In genomic region chr11:12532580-12532979, GRCh38 we compare ENCODE assay signal across 24 cellular contexts.
DNase-seq lines count a peak whose midpoint lies in the region; ATAC-seq, FAIRE-seq and TF ChIP-seq lines count a peak whose summit lies in the region.
"Had no signal": no experiment of that assay in that cellular context is flagged by ENCODE, and none has a peak within 500 bp of the region (broad histone marks: within the 10 kb centered on the region; RNA-seq: fewer than 3 reads in every experiment).

No MANE protein-coding gene starts in this region.

- no peaks in the 10 kb centered on the region; a peak in 1 of 5 replicates for H3K27me3 ChIP-seq in HepG2 (ENCODE audit: control insufficient read depth in 1 of 2, insufficient read depth in 2 of 2, low read length in 2 of 2)
- H3K27me3 ChIP-seq in right lobe of liver = no peaks in the 10 kb centered on the region
- H3K27me3 ChIP-seq: BE2C; BLaER1 treated with 17β-estradiol and CSF1 and Interleukin-3, amounts not matched to agents 10 nM and 100 nM had no signal

- H3K36me3 ChIP-seq in HepG2 (replicated peaks in 1 of 2; ENCODE audit: control insufficient read depth in 1 of 2, insufficient read depth in 2 of 2, low read length in 2 of 2) = no peaks in the 10 kb centered on the region
- H3K36me3 ChIP-seq in right lobe of liver = no peaks in the 10 kb centered on the region
- H3K36me3 ChIP-seq: BE2C; BLaER1 treated with 17β-estradiol and CSF1 and Interleukin-3, amounts not matched to agents 10 nM and 100 nM had no signal

- intact Hi-C loops in HepG2 (cut with micrococcal nuclease; ENCODE audit: unreplicated experiment) (no loop called here), right lobe of liver (cut with DNase I) (no loop called here), sciatic nerve (cut with DNase I) (no loop called here)

- in situ Hi-C loops in HepG2 (cut with HindIII; ENCODE audit: extremely low pct_ligation_motif_present, low pct_unique_long_range_greater_than_20kb) = no loop called here

- BruUV-seq in HepG2 (replicated peaks; lab: Mats Ljungman, UMichigan) = no TSS peak

- H2AFZ ChIP-seq in HepG2 (ENCODE audit: low read length) = no peak overlapping the region
- H2AFZ ChIP-seq: GM23248 had no signal

- 94% methylated on average over 14 of the region's 14 CpGs for WGBS in HepG2 (ENCODE audit: low lambda C conversion rate)
- WGBS in right lobe of liver (ENCODE audit: insufficient coverage, low coverage, low lambda C conversion rate, missing lambda C conversion rate) = 98% methylated on average over 12 of the region's 14 CpGs

- TF ChIP-seq RAD21 in HepG2 (CRISPR knock-in tag; IDR thresholded peaks at IDR 0.05) = no peak

- ATAC-seq in HepG2 (no peak), right lobe of liver (no peak), sciatic nerve (no peak)
- ATAC-seq: GM12878 had no signal

- H3K27ac ChIP-seq in HepG2 (ENCODE audit: extremely low read length, insufficient read depth, low read length) (no peak overlapping the region), right lobe of liver (no peak overlapping the region)
- H3K27ac ChIP-seq: 22Rv1; BLaER1 treated with 17β-estradiol and CSF1 and Interleukin-3, amounts not matched to agents 10 nM and 100 nM had no signal

- FAIRE-seq in HepG2 (lab: Jason Lieb, UNC) = no peak
- FAIRE-seq: A204.1, GM12878, GM19239, H1 had no signal

- no peak overlapping the region for H3K4me2 ChIP-seq in HepG2 (ENCODE audit: low read depth, low read length)
- H3K4me2 ChIP-seq: BLaER1 treated with 17β-estradiol and CSF1 and Interleukin-3, amounts not matched to agents 10 nM and 100 nM had no signal

- TF ChIP-seq CTCF in HepG2 (CRISPR knock-in tag; IDR thresholded peaks at IDR 0.05) = no peak
- no peak for TF ChIP-seq CTCF in right lobe of liver (IDR thresholded peaks at IDR 0.05)

- POLR2A ChIA-PET in HepG2 (lab: Yijun Ruan, JAX) = no interaction called here

- no peaks in the 10 kb centered on the region for H4K20me1 ChIP-seq in HepG2 (ENCODE audit: insufficient read depth, low read length)
- H4K20me1 ChIP-seq: BLaER1 treated with 17β-estradiol and CSF1 and Interleukin-3, amounts not matched to agents 10 nM and 100 nM had no signal

- H3K4me3 ChIP-seq in HepG2 (replicated peaks in 1 of 3; ENCODE audit: insufficient read depth in 1 of 3, low read depth in 2 of 3, low read length in 3 of 3) = no peak overlapping the region
- no peak overlapping the region for H3K4me3 ChIP-seq in right lobe of liver
- H3K4me3 ChIP-seq: BLaER1 treated with 17β-estradiol and CSF1 and Interleukin-3, amounts not matched to agents 10 nM and 100 nM; GM12878; GM23248 had no signal

- TF ChIP-seq EP300 in HepG2 (IDR thresholded peaks at IDR 0.05; ENCODE audit: low read depth in 2 of 2, low read length in 2 of 2) (no peak), HepG2 (CRISPR knock-in tag; IDR thresholded peaks at IDR 0.05; ENCODE audit: borderline replicate concordance) (no peak)

- TF ChIP-seq POLR2A in HepG2 (IDR thresholded peaks at IDR 0.05; ENCODE audit: insufficient read depth in 1 of 2, low read depth in 2 of 2, low read length in 2 of 2) = no peak
- no peak for TF ChIP-seq POLR2A in right lobe of liver (IDR thresholded peaks at IDR 0.05)

- DNase-seq in HepG2 (ENCODE audit: low spot score) (no peak), right lobe of liver (no peak), islet precursor cell (peak; percentile 19), sciatic nerve (ENCODE audit: low spot score) (peak; percentile 51), NCI-H1417 (lab: John Stamatoyannopoulos, UW) (no peak)
- DNase-seq in stimulated activated CD4-positive, alpha-beta T cell treated with anti-CD3 and anti-CD28 coated beads, Interleukin-1b, Interleukin-23, amount 100 ng/mL, for 48 hours = no peak
- DNase-seq: ACHN; AML-193; BE2C; Calu3; CD4-positive, alpha-beta T cell; CD8-positive, alpha-beta memory T cell; DMS79; EL; GDM1; GM23248; H7; HCEC 1CT had no signal

- H3K79me2 ChIP-seq in HepG2 (ENCODE audit: insufficient read depth, low read length) = no peaks in the 10 kb centered on the region

- no peak overlapping the region for H3K9ac ChIP-seq in HepG2 (ENCODE audit: insufficient read depth, low read depth, low read length)
- H3K9ac ChIP-seq: BLaER1 treated with 17β-estradiol and CSF1 and Interleukin-3, amounts not matched to agents 10 nM and 100 nM; GM23248 had no signal

- CTCF ChIA-PET in HepG2 (lab: Yijun Ruan, JAX; ENCODE audit: low intra/inter-chr PET ratio, low total read pairs) = no interaction called here

- no peaks in the 10 kb centered on the region for H3K9me3 ChIP-seq in HepG2 (ENCODE audit: low read length)
- H3K9me3 ChIP-seq in right lobe of liver = no peaks in the 10 kb centered on the region
- H3K9me3 ChIP-seq: BE2C; BLaER1 treated with 17β-estradiol and CSF1 and Interleukin-3, amounts not matched to agents 10 nM and 100 nM had no signal

- H3K4me1 ChIP-seq in HepG2 (ENCODE audit: insufficient read depth, low read length) = no peaks in the 10 kb centered on the region
- H3K4me1 ChIP-seq in right lobe of liver = peaks cover 0 to 26% (median 10%) of the 10 kb centered on the region in 4 donors
- H3K4me1 ChIP-seq: BLaER1 treated with 17β-estradiol and CSF1 and Interleukin-3, amounts not matched to agents 10 nM and 100 nM had no signal

TF ChIP-seq in HepG2, 621 proteins besides CTCF, POLR2A, EP300 and RAD21:
- TF ChIP-seq MAFF (IDR thresholded peaks at IDR 0.05; ENCODE audit: low read depth, low read length) (peak; percentile 14; the same call in 1 of the 2 replicates), TP53 (CRISPR knock-in tag; conservative IDR thresholded peaks at IDR 0.05) (no peak), MAFK (conservative IDR thresholded peaks at IDR 0.05 in 1 of 2, IDR thresholded peaks at IDR 0.05 in 1 of 2; ENCODE audit: low read length in 2 of 2) (peak; percentile 12 to 31; a peak in 2 of 4 replicates), CENPX (CRISPR knock-in tag; IDR thresholded peaks at IDR 0.05) (no peak)

Comparison
In these comparisons a context has a peak if more than half of its experiments do, and no peak if none do; other contexts are left out.
1. DNase-seq: peak in islet precursor cell (single experiment) and sciatic nerve (single experiment); none in HepG2 (single experiment), right lobe of liver (0 of 3), NCI-H1417 (0 of 3) and stimulated activated CD4-positive, alpha-beta T cell treated with anti-CD3 and anti-CD28 coated beads, Interleukin-1b, Interleukin-23, amount 100 ng/mL, for 48 hours (single experiment).